8 cellular contexts compared by ENCODE assay signal in the genomic region with DNA sequence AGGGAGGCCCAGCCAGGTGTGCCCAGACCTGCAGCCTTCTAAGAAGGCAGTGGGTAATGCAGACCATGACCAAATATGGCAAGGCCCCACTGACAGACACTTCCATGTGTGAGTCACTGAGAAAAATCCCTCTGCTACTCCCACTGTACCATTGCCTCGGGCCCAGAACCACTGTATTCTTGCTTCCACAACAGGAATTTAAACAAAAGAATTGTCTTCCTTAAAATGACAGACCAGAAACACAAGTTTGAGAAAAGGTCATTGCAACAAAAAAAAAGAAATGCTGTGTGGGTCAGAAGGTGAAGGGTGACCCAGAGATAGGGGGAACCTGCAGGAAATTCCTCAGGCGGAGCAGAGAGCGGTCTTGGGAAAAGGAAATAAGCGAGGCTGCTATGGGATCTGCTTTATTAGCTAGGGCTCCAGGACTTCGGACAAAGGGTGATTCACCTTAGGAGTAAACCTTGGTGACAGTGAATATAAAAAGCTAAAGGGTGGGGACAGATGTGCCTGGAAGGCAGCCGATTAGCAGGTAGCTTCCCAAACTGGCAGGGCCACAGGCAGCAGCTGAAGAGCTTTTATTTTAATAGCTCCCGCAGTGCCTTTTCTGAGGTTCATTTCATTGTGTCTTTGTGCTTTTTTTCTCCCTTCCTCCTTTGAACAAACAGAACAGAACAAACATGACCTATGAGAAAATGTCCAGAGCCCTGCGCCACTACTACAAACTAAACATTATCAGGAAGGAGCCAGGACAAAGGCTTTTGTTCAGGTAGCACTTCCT.
DNase-seq lines count a peak whose midpoint lies in the region; FAIRE-seq and TF ChIP-seq lines count a peak whose summit lies in the region.
"Had no signal": no experiment of that assay in that cellular context is flagged by ENCODE, and none has a peak within 500 bp of the region (broad histone marks: within the 10 kb centered on the region; RNA-seq: fewer than 3 reads in every experiment).

No MANE protein-coding gene starts in this region.

- no peak for TF ChIP-seq EP300 in tibial nerve (IDR thresholded peaks at IDR 0.05)

- no peak for TF ChIP-seq POLR2A in tibial nerve (IDR thresholded peaks at IDR 0.05)

- H3K27me3 ChIP-seq in tibial nerve = no peaks in the 10 kb centered on the region

- H3K4me1 Mint-ChIP-seq in activated CD4-positive, alpha-beta memory T cell treated with anti-CD3 and anti-CD28 coated beads for 36 hours (ENCODE audit: low read depth) = peaks cover 25% of the 10 kb centered on the region

- H3K4me3 ChIP-seq in LNCaP clone FGC (ENCODE audit: low read depth, low read length) (peak overlapping the region; percentile 14), tibial nerve (no peak overlapping the region)
- H3K4me3 ChIP-seq: thoracic aorta had no signal

- H3K27me3 Mint-ChIP-seq in activated CD4-positive, alpha-beta memory T cell treated with anti-CD3 and anti-CD28 coated beads for 36 hours = no peaks in the 10 kb centered on the region

- CTCF ChIA-PET in activated CD4-positive, alpha-beta memory T cell treated with anti-CD3 and anti-CD28 coated beads for 36 hours (lab: Charles Lee) = no interaction called here

- H3K4me1 ChIP-seq in tibial nerve = peaks cover 0 to 18% (median 10%) of the 10 kb centered on the region in 4 donors

- peak; percentile 92 for FAIRE-seq in islet of Langerhans (lab: Jason Lieb, UNC)

- TF ChIP-seq CTCF in LNCaP clone FGC (IDR thresholded peaks at IDR 0.05; ENCODE audit: control insufficient read depth, extremely low read depth, insufficient read depth) (no peak), tibial nerve (IDR thresholded peaks at IDR 0.05) (no peak)

- intact Hi-C loops in activated CD4-positive, alpha-beta memory T cell treated with anti-CD3 and anti-CD28 coated beads for 36 hours (cut with micrococcal nuclease) = no loop called here

- H3K36me3 ChIP-seq in tibial nerve = peaks cover 0 to 64% (median 3%) of the 10 kb centered on the region in 3 donors

- POLR2A ChIA-PET in activated CD4-positive, alpha-beta memory T cell treated with anti-CD3 and anti-CD28 coated beads for 36 hours (lab: Charles Lee) = no interaction called here

- 73 to 74% methylated on average over 8 of the region's 8 CpGs for WGBS in tibial nerve, 2 donors

- peaks cover 68% of the 10 kb centered on the region for H3K36me3 Mint-ChIP-seq in activated CD4-positive, alpha-beta memory T cell treated with anti-CD3 and anti-CD28 coated beads for 36 hours

- no peaks in the 10 kb centered on the region for H3K9me3 Mint-ChIP-seq in activated CD4-positive, alpha-beta memory T cell treated with anti-CD3 and anti-CD28 coated beads for 36 hours

- peak overlapping the region in 3 of 4 donors; percentile 25 to 54 (median 48) for H3K27ac ChIP-seq in tibial nerve

- H3K27ac Mint-ChIP-seq in activated CD4-positive, alpha-beta memory T cell treated with anti-CD3 and anti-CD28 coated beads for 36 hours = no peak overlapping the region

- no peaks in the 10 kb centered on the region for H3K9me3 ChIP-seq in tibial nerve
- H3K9me3 ChIP-seq: thoracic aorta had no signal

- no peak overlapping the region for H3K4me3 Mint-ChIP-seq in activated CD4-positive, alpha-beta memory T cell treated with anti-CD3 and anti-CD28 coated beads for 36 hours

- DNase-seq in LNCaP clone FGC (ENCODE audit: low read depth) (peak; percentile 97), amniotic epithelial cell (ENCODE audit: low read depth) (peak; percentile 78), tibial nerve (ENCODE audit: low spot score in 2 of 2) (no peak), NCI-H524 treated with DMSO at 0.1 percent for 48 hours (lab: John Stamatoyannopoulos, UW) (no peak), mesenteric fat pad (ENCODE audit: low spot score) (no peak)
- DNase-seq in activated CD4-positive, alpha-beta memory T cell treated with anti-CD3 and anti-CD28 coated beads for 36 hours = no peak

Comparison
In these comparisons a context has a peak if more than half of its experiments do, and no peak if none do; other contexts are left out.
1. DNase-seq: peak in LNCaP clone FGC (single experiment) and amniotic epithelial cell (single experiment); none in tibial nerve (0 of 2), activated CD4-positive, alpha-beta memory T cell treated with anti-CD3 and anti-CD28 coated beads for 36 hours (single experiment), NCI-H524 treated with DMSO at 0.1 percent for 48 hours (single experiment) and mesenteric fat pad (single experiment).